In genomic region chr15:66735909-66736305, GRCh38 we compare ENCODE assay signal across 21 cellular contexts. TPM values are rescaled to one million over a fixed set of nuclear protein-coding genes. Genes with fewer than 3 reads are reported as not detected.
DNase-seq lines count a peak whose midpoint lies in the region; ATAC-seq, FAIRE-seq and TF ChIP-seq lines count a peak whose summit lies in the region.
"Had no signal": no experiment of that assay in that cellular context is flagged by ENCODE, and none has a peak within 500 bp of the region (broad histone marks: within the 10 kb centered on the region; RNA-seq: fewer than 3 reads in every experiment).

No MANE protein-coding gene starts in this region.

- H3K18ac ChIP-seq in H1 (ENCODE audit: extremely low read depth, low read length) (no peak overlapping the region), H9 (ENCODE audit: insufficient read length, low read depth, low read length) (no peak overlapping the region)

- H3K27me3 ChIP-seq in right lobe of liver = no peaks in the 10 kb centered on the region
- H3K27me3 ChIP-seq in HepG2 (ENCODE audit: control insufficient read depth in 1 of 2, insufficient read depth in 2 of 2, low read length in 2 of 2) = no peaks in the 10 kb centered on the region
- no peaks in the 10 kb centered on the region for H3K27me3 ChIP-seq in H1 (replicated peaks in 1 of 4; ENCODE audit: control insufficient read depth in 3 of 4, extremely low read depth in 1 of 4, insufficient read depth in 3 of 4, low read length in 3 of 4)
- no peaks in the 10 kb centered on the region for H3K27me3 ChIP-seq in H9 (ENCODE audit: insufficient read depth, low read length)
- H3K27me3 ChIP-seq: hepatocyte, ovary had no signal

- TF ChIP-seq CTCF in right lobe of liver (IDR thresholded peaks at IDR 0.05) = no peak
- no peak for TF ChIP-seq CTCF in HepG2 (CRISPR knock-in tag; IDR thresholded peaks at IDR 0.05)
- TF ChIP-seq CTCF in H1 (IDR thresholded peaks at IDR 0.05; ENCODE audit: control extremely low read depth in 1 of 3, insufficient read depth in 1 of 3, low read depth in 1 of 3, low read length in 3 of 3) = no peak
- no peak for TF ChIP-seq CTCF in H9 (conservative IDR thresholded peaks at IDR 0.05)

- H2BK20ac ChIP-seq in H1 (ENCODE audit: low read length) (no peak overlapping the region), H9 (ENCODE audit: low read depth, low read length, poor library complexity, severe bottlenecking) (no peak overlapping the region)

- H3K36me3 Mint-ChIP-seq in activated CD4-positive, alpha-beta memory T cell treated with anti-CD3 and anti-CD28 coated beads, Interleukin-2, amount 10 ng/mL, durations not matched to agents 7 days and 5 days (ENCODE audit: low read depth) = no peaks in the 10 kb centered on the region
- 0 out of 7 replicates have a peak, but pooled peaks cover 0 to 3% (median 0%) of the 10 kb centered on the region in 3 experiments for H3K36me3 Mint-ChIP-seq in H9 (ENCODE audit: insufficient read depth in 1 of 3, low read depth in 3 of 3)
- H3K36me3 Mint-ChIP-seq: CD4-positive, CD25-positive, alpha-beta regulatory T cell had no signal

- H3K4me1 Mint-ChIP-seq in activated CD4-positive, alpha-beta memory T cell treated with anti-CD3 and anti-CD28 coated beads, Interleukin-2, amount 10 ng/mL, durations not matched to agents 7 days and 5 days = no peaks in the 10 kb centered on the region
- H3K4me1 Mint-ChIP-seq in H9 = peaks cover 11 to 23% of the 10 kb centered on the region in 2 experiments
- H3K4me1 Mint-ChIP-seq: CD4-positive, CD25-positive, alpha-beta regulatory T cell; stimulated activated naive CD8-positive, alpha-beta T cell treated with anti-CD3 and anti-CD28 coated beads, Interleukin-15, amount 100 ng/mL, for 72 hours had no signal

- H4K8ac ChIP-seq in H1 (ENCODE audit: extremely low read depth, insufficient read depth, low read length) = no peak overlapping the region
- H4K8ac ChIP-seq in H9 (replicated peaks; ENCODE audit: insufficient read length, low read depth, low read length) = no peak overlapping the region

- TF ChIP-seq RAD21 in HepG2 (CRISPR knock-in tag; IDR thresholded peaks at IDR 0.05) = no peak
- no peak for TF ChIP-seq RAD21 in H1 (IDR thresholded peaks at IDR 0.05 in 1 of 2, conservative IDR thresholded peaks at IDR 0.05 in 1 of 2; ENCODE audit: low read depth in 2 of 2, low read length in 2 of 2)

- TF ChIP-seq POLR2A in right lobe of liver (IDR thresholded peaks at IDR 0.05) (no peak), HepG2 (IDR thresholded peaks at IDR 0.05; ENCODE audit: insufficient read depth in 1 of 2, low read depth in 2 of 2, low read length in 2 of 2) (no peak), H1 (IDR thresholded peaks at IDR 0.05; ENCODE audit: control extremely low read depth in 1 of 2, low read depth in 2 of 2, low read length in 2 of 2) (no peak)

- no peak for TF ChIP-seq EP300 in HepG2 (IDR thresholded peaks at IDR 0.05; ENCODE audit: low read depth in 2 of 2, low read length in 2 of 2)
- TF ChIP-seq EP300 in HepG2 (CRISPR knock-in tag; IDR thresholded peaks at IDR 0.05; ENCODE audit: borderline replicate concordance) = no peak
- no peak for TF ChIP-seq EP300 in H1 (IDR thresholded peaks at IDR 0.05; ENCODE audit: borderline replicate concordance in 1 of 2, low read depth in 2 of 2, low read length in 2 of 2)

- no peak overlapping the region for H2BK12ac ChIP-seq in H1 (ENCODE audit: low read depth, low read length)
- H2BK12ac ChIP-seq in H9 (ENCODE audit: insufficient read length, low read depth, low read length) = no peak overlapping the region

- no peak overlapping the region for H2AK5ac ChIP-seq in H1 (ENCODE audit: low read depth, low read length)
- H2AK5ac ChIP-seq in H9 (ENCODE audit: insufficient read length, low read length) = no peak overlapping the region

- DNase-seq in right lobe of liver = peak in 2 of 3 donors; percentile 19 to 22
- no peak for DNase-seq in HepG2 (ENCODE audit: low spot score)
- no peak for DNase-seq in H1 (ENCODE audit: low read depth in 1 of 2, low spot score in 2 of 2)
- peak; percentile 5 for DNase-seq in pons (ENCODE audit: low spot score)
- DNase-seq in activated effector memory CD4-positive, alpha-beta T cell treated with Interleukin-2 at 50 U/mL for 16 hours = no peak
- no peak for DNase-seq in activated CD4-positive, alpha-beta memory T cell treated with anti-CD3 and anti-CD28 coated beads, Interleukin-2, amount 10 ng/mL, durations not matched to agents 7 days and 5 days
- no peak for DNase-seq in H9
- DNase-seq: activated CD4-positive, alpha-beta T cell treated with anti-CD3 and anti-CD28 coated beads, Interleukin-2, amount 50 U/mL, for 4 hours; CD4-positive, CD25-positive, alpha-beta regulatory T cell; mammary epithelial cell; NCI-H2029; NCI-H510A treated with DMSO at 0.1 percent for 48 hours; stimulated activated naive CD8-positive, alpha-beta T cell treated with anti-CD3 and anti-CD28 coated beads, Interleukin-15, amount 100 ng/mL, for 72 hours; T-helper 1 cell had no signal

- H3K4me2 ChIP-seq in HepG2 (ENCODE audit: low read depth, low read length) = no peak overlapping the region
- H3K4me2 ChIP-seq in H1 (ENCODE audit: insufficient read depth in 1 of 2, low read depth in 2 of 2, low read length in 2 of 2) = no peak overlapping the region
- H3K4me2 ChIP-seq in H9 (ENCODE audit: insufficient read depth, insufficient read length, low read length) = no peak overlapping the region
- H3K4me2 ChIP-seq: hepatocyte had no signal

- no peak overlapping the region for H4K5ac ChIP-seq in H1 (ENCODE audit: insufficient read length, low read depth, low read length)
- no peak overlapping the region for H4K5ac ChIP-seq in H9 (ENCODE audit: insufficient read length, low read depth, low read length)

- H2BK15ac ChIP-seq in H1 (ENCODE audit: low read length) (no peak overlapping the region), H9 (ENCODE audit: low read depth, low read length) (no peak overlapping the region)

- H3K4me3 Mint-ChIP-seq in activated CD4-positive, alpha-beta memory T cell treated with anti-CD3 and anti-CD28 coated beads, Interleukin-2, amount 10 ng/mL, durations not matched to agents 7 days and 5 days = no peak overlapping the region
- no peak overlapping the region for H3K4me3 Mint-ChIP-seq in H9
- H3K4me3 Mint-ChIP-seq: CD4-positive, CD25-positive, alpha-beta regulatory T cell; stimulated activated naive CD8-positive, alpha-beta T cell treated with anti-CD3 and anti-CD28 coated beads, Interleukin-15, amount 100 ng/mL, for 72 hours had no signal

- ATAC-seq in right lobe of liver (no peak), HepG2 (no peak), HG03108 (IDR thresholded peaks at IDR 0.05; ENCODE audit: unreplicated experiment) (no peak)
- ATAC-seq: GM12878; stimulated activated naive CD8-positive, alpha-beta T cell treated with anti-CD3 and anti-CD28 coated beads, Interleukin-15, amount 100 ng/mL, for 72 hours had no signal

- no peak overlapping the region for H2AFZ ChIP-seq in HepG2 (ENCODE audit: low read length)
- H2AFZ ChIP-seq in H1 (ENCODE audit: low read length) = no peak overlapping the region
- H2AFZ ChIP-seq in H9 (ENCODE audit: low read length) = no peak overlapping the region
- H2AFZ ChIP-seq: hepatocyte had no signal

- H3K27ac ChIP-seq in right lobe of liver = no peak overlapping the region
- no peak overlapping the region for H3K27ac ChIP-seq in HepG2 (ENCODE audit: extremely low read length, insufficient read depth, low read length)
- H3K27ac ChIP-seq in H1 (ENCODE audit: low read depth, low read length) = no peak overlapping the region
- H3K27ac ChIP-seq in H9 (ENCODE audit: insufficient read length, low read depth, low read length) = no peak overlapping the region
- H3K27ac ChIP-seq: hepatocyte, ovary had no signal

- H3K9ac ChIP-seq in HepG2 (ENCODE audit: insufficient read depth, low read depth, low read length) (no peak overlapping the region), H1 (replicated peaks in 1 of 4; ENCODE audit: extremely low read depth in 1 of 4, low read depth in 3 of 4, low read length in 3 of 4) (no peak overlapping the region), H9 (ENCODE audit: extremely low read depth, insufficient read length, low read length) (no peak overlapping the region)

- H3K4me3 ChIP-seq in right lobe of liver (no peak overlapping the region), HepG2 (replicated peaks in 1 of 3; ENCODE audit: insufficient read depth in 1 of 3, low read depth in 2 of 3, low read length in 3 of 3) (no peak overlapping the region), H1 (ENCODE audit: extremely low read depth in 1 of 4, insufficient read depth in 2 of 4, low read depth in 3 of 4, low read length in 4 of 4) (no peak overlapping the region)
- H3K4me3 ChIP-seq: GM12878, HAP-1, hepatocyte, ovary had no signal

- no peaks in the 10 kb centered on the region for H3K36me3 ChIP-seq in right lobe of liver
- peaks cover 3% of the 10 kb centered on the region in 2 experiments; a peak in 1 of 5 replicates for H3K36me3 ChIP-seq in HepG2 (replicated peaks in 1 of 2; ENCODE audit: control insufficient read depth in 1 of 2, insufficient read depth in 2 of 2, low read length in 2 of 2)
- no peaks in the 10 kb centered on the region for H3K36me3 ChIP-seq in H1 (ENCODE audit: control insufficient read depth in 2 of 4, insufficient read depth in 4 of 4, low read length in 3 of 4)
- H3K36me3 ChIP-seq: HAP-1, ovary had no signal

- H3K4ac ChIP-seq in H1 (replicated peaks; ENCODE audit: insufficient read length, low read depth, low read length) = no peak overlapping the region
- H3K4ac ChIP-seq in H9 (ENCODE audit: low read depth, low read length) = no peak overlapping the region

- intact Hi-C loops in right lobe of liver (cut with DNase I) (no loop called here), HepG2 (cut with micrococcal nuclease; ENCODE audit: unreplicated experiment) (no loop called here)

- no peaks in the 10 kb centered on the region for H3K9me3 ChIP-seq in right lobe of liver
- no peaks in the 10 kb centered on the region for H3K9me3 ChIP-seq in HepG2 (ENCODE audit: low read length)
- H3K9me3 ChIP-seq in H1 (ENCODE audit: insufficient read depth in 2 of 2, low read depth in 1 of 2, low read length in 1 of 2) = no peaks in the 10 kb centered on the region
- H3K9me3 ChIP-seq in H9 (ENCODE audit: control insufficient read depth, low read depth, low read length) = no peaks in the 10 kb centered on the region
- H3K9me3 ChIP-seq: HAP-1, ovary had no signal

- H3K56ac ChIP-seq in H1 (replicated peaks; ENCODE audit: insufficient read length, low read depth, low read length) (no peak overlapping the region), H9 (ENCODE audit: insufficient read length, low read depth, low read length) (no peak overlapping the region)

- no peaks in the 10 kb centered on the region for H3K9me3 Mint-ChIP-seq in activated CD4-positive, alpha-beta memory T cell treated with anti-CD3 and anti-CD28 coated beads, Interleukin-2, amount 10 ng/mL, durations not matched to agents 7 days and 5 days
- no peaks in the 10 kb centered on the region for H3K9me3 Mint-ChIP-seq in H9
- H3K9me3 Mint-ChIP-seq: CD4-positive, CD25-positive, alpha-beta regulatory T cell; stimulated activated naive CD8-positive, alpha-beta T cell treated with anti-CD3 and anti-CD28 coated beads, Interleukin-15, amount 100 ng/mL, for 72 hours had no signal

- H4K20me1 ChIP-seq in HepG2 (ENCODE audit: insufficient read depth, low read length) (no peaks in the 10 kb centered on the region), H1 (replicated peaks in 1 of 2; ENCODE audit: control insufficient read depth in 1 of 2, insufficient read depth in 2 of 2, low read length in 2 of 2) (peaks cover 0 to 2% of the 10 kb centered on the region in 2 experiments), H9 (ENCODE audit: control insufficient read depth, insufficient read depth, insufficient read length) (peaks cover 2% of the 10 kb centered on the region)

- no TSS peak for BruUV-seq in HepG2 (replicated peaks; lab: Mats Ljungman, UMichigan)

- H2BK120ac ChIP-seq in H1 (replicated peaks; ENCODE audit: low read depth, low read length) (peak overlapping the region; percentile 69), H9 (ENCODE audit: low read depth, low read length, poor library complexity, severe bottlenecking) (no peak overlapping the region)

- H4K91ac ChIP-seq in H1 (replicated peaks; ENCODE audit: insufficient read length, low read length) (peak overlapping the region; percentile 9), H9 (ENCODE audit: insufficient read length, low read depth, low read length) (no peak overlapping the region)

- CTCF ChIA-PET in HepG2 (lab: Yijun Ruan, JAX; ENCODE audit: low intra/inter-chr PET ratio, low total read pairs) (no interaction called here), H1 (lab: Charles Lee; ENCODE audit: partially characterized antibody) (interaction anchor here (0.6 to 6.0 kb wide), 9 partner anchors 11 to 150 kb away, joined by 3 to 27 read pairs (median 4); no protein-coding TSS in a partner anchor)
- CTCF ChIA-PET in activated CD4-positive, alpha-beta memory T cell treated with anti-CD3 and anti-CD28 coated beads, Interleukin-2, amount 10 ng/mL, durations not matched to agents 7 days and 5 days (lab: Charles Lee) = interaction anchor here (1.9 kb wide), 1 partner anchor 116 kb away, joined by 4 read pairs; no protein-coding TSS in a partner anchor

- WGBS in right lobe of liver (ENCODE audit: insufficient coverage, low coverage, low lambda C conversion rate, missing lambda C conversion rate) = 56% methylated on average over 8 of the region's 9 CpGs
- WGBS in HepG2 (ENCODE audit: low lambda C conversion rate) = 95% methylated on average over 9 of the region's 9 CpGs
- 96% methylated on average over 9 of the region's 9 CpGs; no CpG with 5 or more reads in 1 of the 2 experiments for WGBS in H1 (ENCODE audit: extremely low coverage in 1 of 2, insufficient coverage in 1 of 2, insufficient read length in 1 of 2, insufficient replicate concordance in 2 of 2, low coverage in 1 of 2, low lambda C conversion rate in 2 of 2, missing lambda C conversion rate in 1 of 2), 2 experiments
- WGBS in H9 (ENCODE audit: extremely low coverage, insufficient read length, low lambda C conversion rate) = no CpG with 5 or more reads among the region's 9 CpGs

- in situ Hi-C loops in HepG2 (cut with HindIII; ENCODE audit: extremely low pct_ligation_motif_present, low pct_unique_long_range_greater_than_20kb) = no loop called here

- H3K4me1 ChIP-seq in right lobe of liver (peaks cover 0 to 20% (median 7%) of the 10 kb centered on the region in 4 donors), HepG2 (ENCODE audit: insufficient read depth, low read length) (peaks cover 11% of the 10 kb centered on the region), H1 (replicated peaks in 1 of 4; ENCODE audit: control insufficient read depth in 3 of 4, insufficient read depth in 4 of 4, low read length in 3 of 4) (peaks cover 0 to 5% (median 0%) of the 10 kb centered on the region in 4 experiments; a peak in 2 of 7 replicates), H9 (ENCODE audit: insufficient read depth, low read length) (no peaks in the 10 kb centered on the region)

- H3K14ac ChIP-seq in H1 (ENCODE audit: insufficient read length) = no peak overlapping the region
- no peak overlapping the region for H3K14ac ChIP-seq in H9 (ENCODE audit: insufficient read depth, low read length)

- H3K79me1 ChIP-seq in H1 (ENCODE audit: low read depth, low read length) (0 out of 2 replicates have a peak, but pooled peaks cover 2% of the 10 kb centered on the region), H9 (ENCODE audit: insufficient read depth, low read depth, low read length, poor library complexity, severe bottlenecking) (no peaks in the 10 kb centered on the region)

- H2BK5ac ChIP-seq in H1 (ENCODE audit: low read depth, low read length) (no peak overlapping the region), H9 (ENCODE audit: insufficient read length, low read length) (no peak overlapping the region)

- H3K27me3 Mint-ChIP-seq in activated CD4-positive, alpha-beta memory T cell treated with anti-CD3 and anti-CD28 coated beads, Interleukin-2, amount 10 ng/mL, durations not matched to agents 7 days and 5 days = peaks cover 11% of the 10 kb centered on the region
- H3K27me3 Mint-ChIP-seq in H9 (ENCODE audit: low read depth) = no peaks in the 10 kb centered on the region
- H3K27me3 Mint-ChIP-seq: stimulated activated naive CD8-positive, alpha-beta T cell treated with anti-CD3 and anti-CD28 coated beads, Interleukin-15, amount 100 ng/mL, for 72 hours had no signal

- POLR2A ChIA-PET in HepG2 (lab: Yijun Ruan, JAX) (no interaction called here), H1 (lab: Charles Lee; ENCODE audit: partially characterized antibody) (no interaction called here)
- POLR2A ChIA-PET in activated CD4-positive, alpha-beta memory T cell treated with anti-CD3 and anti-CD28 coated beads, Interleukin-2, amount 10 ng/mL, durations not matched to agents 7 days and 5 days (lab: Charles Lee) = no interaction called here

- H3K79me2 ChIP-seq in HepG2 (ENCODE audit: insufficient read depth, low read length) = peaks cover 2% of the 10 kb centered on the region
- H3K79me2 ChIP-seq in H1 (ENCODE audit: control insufficient read depth in 1 of 2, insufficient read depth in 2 of 2, low read length in 2 of 2) = no peaks in the 10 kb centered on the region
- no peaks in the 10 kb centered on the region for H3K79me2 ChIP-seq in H9 (ENCODE audit: insufficient read depth, low read length)

- no peak overlapping the region for H3T11ph ChIP-seq in H9 (ENCODE audit: low read length)

- H3K27ac Mint-ChIP-seq in activated CD4-positive, alpha-beta memory T cell treated with anti-CD3 and anti-CD28 coated beads, Interleukin-2, amount 10 ng/mL, durations not matched to agents 7 days and 5 days = no peak overlapping the region
- no peak overlapping the region for H3K27ac Mint-ChIP-seq in H9
- H3K27ac Mint-ChIP-seq: CD4-positive, CD25-positive, alpha-beta regulatory T cell; stimulated activated naive CD8-positive, alpha-beta T cell treated with anti-CD3 and anti-CD28 coated beads, Interleukin-15, amount 100 ng/mL, for 72 hours had no signal

- no peak for FAIRE-seq in HepG2 (lab: Jason Lieb, UNC)
- FAIRE-seq in H1 (lab: Jason Lieb, UNC) = no peak
- FAIRE-seq: GM12878, GM19239, islet of Langerhans had no signal

- no peaks in the 10 kb centered on the region for H3K23me2 ChIP-seq in H1 (ENCODE audit: low read depth, low read length)
- no peaks in the 10 kb centered on the region for H3K23me2 ChIP-seq in H9 (ENCODE audit: insufficient read length, low read depth, low read length, poor library complexity, severe bottlenecking)

- H3K23ac ChIP-seq in H1 (ENCODE audit: insufficient read length) (no peak overlapping the region), H9 (ENCODE audit: insufficient read length, low read depth, low read length) (no peak overlapping the region)

RNA-seq across cellular contexts. Expression of gene SMAD6, which starts 33.9 kb away (rescaled TPM):
- total RNA-seq in right lobe of liver = 10 to 100 TPM; 10.5 to 17.2 (median 12.3) TPM
- total RNA-seq in HepG2 (2016; rRNA removed; fragmentation: Illumina TruSeq; extraction: Trizol) = 2.6 and 4.4 TPM in 2 replicates
- 0.79 and 0.91 TPM in 2 replicates for total RNA-seq in HepG2 (2016; cell fraction: cytosol; rRNA removed; fragmentation: Illumina TruSeq; extraction: Trizol; ENCODE audit: low read depth)
- total RNA-seq in HepG2 (2016; cell fraction: insoluble cytoplasmic fraction; rRNA removed; fragmentation: Illumina TruSeq; extraction: Trizol) = 2.3 and 4.5 TPM in 2 replicates
- 2.0 and 2.2 TPM in 2 replicates for total RNA-seq in HepG2 (2016; cell fraction: membrane; rRNA removed; fragmentation: Illumina TruSeq; extraction: Trizol)
- 7.0 and 9.1 TPM in 2 replicates for total RNA-seq in HepG2 (2016; cell fraction: nucleus; rRNA removed; fragmentation: Illumina TruSeq; extraction: Trizol)
- 3.1 and 3.3 TPM in 2 replicates for polyA plus RNA-seq in HepG2 (2011; rRNA removed)
- 1.3 and 2.9 TPM in 2 replicates for polyA plus RNA-seq in HepG2 (2011; cell fraction: cytosol; rRNA removed)
- 6.7 and 14.1 TPM in 2 replicates for polyA plus RNA-seq in HepG2 (2011; cell fraction: nucleus; rRNA removed)
- polyA plus RNA-seq in HepG2 (2012) = 3.3 and 3.9 TPM in 2 replicates
- polyA plus RNA-seq in HepG2 (2016; cell fraction: cytosol; fragmentation: Illumina TruSeq; extraction: Trizol; ENCODE audit: low read depth) = 1.1 and 2.0 TPM in 2 replicates
- 2.3 and 2.9 TPM in 2 replicates for polyA plus RNA-seq in HepG2 (2016; cell fraction: insoluble cytoplasmic fraction; fragmentation: Illumina TruSeq; extraction: Trizol; ENCODE audit: low read depth)
- polyA plus RNA-seq in HepG2 (2016; cell fraction: membrane; fragmentation: Illumina TruSeq; extraction: Trizol; ENCODE audit: low read depth) = 1.5 and 2.1 TPM in 2 replicates
- 7.1 and 8.1 TPM in 2 replicates for polyA plus RNA-seq in HepG2 (2016; cell fraction: nucleus; fragmentation: Illumina TruSeq; extraction: Trizol; ENCODE audit: insufficient read depth, low read depth)
- polyA minus RNA-seq in HepG2 (2011; rRNA and poly(A)+ RNA removed; ENCODE audit: low replicate concordance) = 19.3 and 109 TPM in 2 replicates
- polyA minus RNA-seq in HepG2 (2011; cell fraction: cytosol; rRNA and poly(A)+ RNA removed) = 5.3 and 5.6 TPM in 2 replicates
- polyA minus RNA-seq in HepG2 (2011; cell fraction: nucleus; rRNA and poly(A)+ RNA removed) = 11.7 and 25.1 TPM in 2 replicates
- total RNA-seq in H1 (2021; fragmentation: NEBNext Ultra II Directional; extraction: Animal tissue kit (Norgen Biotek cat#: 25700)) = 7.0 and 7.6 TPM in 2 replicates
- polyA plus RNA-seq in H1 (2011; rRNA removed) = 1.8 and 3.4 TPM in 2 replicates
- 2.6 TPM for polyA plus RNA-seq in H1 (2011; cell fraction: cytosol; rRNA removed)
- polyA plus RNA-seq in H1 (2011; cell fraction: nucleus; rRNA removed) = 11.4 TPM
- 2.9 to 3.9 TPM (median 3.1 TPM) in 4 replicates for polyA plus RNA-seq in H1 (2012, experiment 1 of 2)
- polyA plus RNA-seq in H1 (2012, experiment 2 of 2) = 2.1 TPM
- polyA plus RNA-seq in H1 (2013, experiment 1 of 2) = 1.9 TPM
- polyA plus RNA-seq in H1 (2013, experiment 2 of 2) = 2.1 TPM
- 3.9 and 6.1 TPM in 2 replicates for polyA minus RNA-seq in H1 (2011; rRNA and poly(A)+ RNA removed)
- polyA minus RNA-seq in H1 (2011; cell fraction: cytosol; rRNA and poly(A)+ RNA removed) = 6.3 TPM
- polyA minus RNA-seq in H1 (2011; cell fraction: nucleus; rRNA and poly(A)+ RNA removed) = 12.2 TPM
- total RNA-seq in activated CD4-positive, alpha-beta memory T cell treated with anti-CD3 and anti-CD28 coated beads, Interleukin-2, amount 10 ng/mL, durations not matched to agents 7 days and 5 days = under 1 TPM; 0.53 to 0.58 TPM
- 6.0 and 6.8 TPM in 2 replicates for total RNA-seq in H9 (2021)
- polyA plus RNA-seq: CD4-positive, CD25-positive, alpha-beta regulatory T cell had no signal

Comparison
In these comparisons a context has a peak if more than half of its experiments do, and no peak if none do; other contexts are left out.
1. DNase-seq: peak in right lobe of liver (2 of 3) and pons (single experiment); none in HepG2 (single experiment), H1 (0 of 2), activated effector memory CD4-positive, alpha-beta T cell treated with Interleukin-2 at 50 U/mL for 16 hours (single experiment), activated CD4-positive, alpha-beta memory T cell treated with anti-CD3 and anti-CD28 coated beads, Interleukin-2, amount 10 ng/mL, durations not matched to agents 7 days and 5 days (single experiment) and H9 (single experiment).